30 cellular contexts compared by ENCODE assay signal in the genomic region with DNA sequence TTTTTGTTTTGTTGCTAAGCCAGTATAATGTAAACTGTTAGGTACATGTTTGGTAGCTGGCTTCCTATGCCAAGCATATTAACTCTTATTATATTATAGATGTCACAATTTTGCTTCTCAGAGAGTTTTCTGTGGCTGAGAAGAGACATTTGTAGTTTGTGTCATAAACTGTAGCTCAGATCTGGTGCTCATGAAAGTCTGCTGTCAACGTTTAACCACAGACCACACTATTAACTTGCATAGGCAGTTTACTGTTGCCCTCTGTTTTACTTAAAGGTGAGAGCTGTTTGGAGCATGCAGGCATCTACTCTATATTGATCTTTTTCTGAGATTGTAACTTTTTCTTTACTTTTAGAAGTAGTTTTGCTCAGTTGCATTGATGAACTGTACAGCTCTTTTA.
"Had no signal": no experiment of that assay in that cellular context is flagged by ENCODE, and none has a peak within 500 bp of the region (broad histone marks: within the 10 kb centered on the region; RNA-seq: fewer than 3 reads in every experiment).

No MANE protein-coding gene starts in this region.

- H3K4me3 ChIP-seq: ascending aorta, gastrocnemius medialis, hepatocyte, left ventricle myocardium inferior, lung, mucosa of descending colon, right lobe of liver, stomach, thyroid gland, upper lobe of left lung, vagina had no signal

- H2AFZ ChIP-seq: hepatocyte had no signal

- H3K27me3 ChIP-seq: ascending aorta, gastrocnemius medialis, hepatocyte, right lobe of liver, stomach, thyroid gland, upper lobe of left lung, vagina had no signal

- H3K4me2 ChIP-seq: hepatocyte had no signal

- H3K27ac Mint-ChIP-seq: activated naive CD4-positive, alpha-beta T cell treated with anti-CD3 and anti-CD28 coated beads, Interleukin-2, amount 10 ng/mL, durations not matched to agents 7 days and 5 days; activated naive CD8-positive, alpha-beta T cell treated with anti-CD3 and anti-CD28 coated beads, Interleukin-2, amount 10 ng/mL, durations not matched to agents 7 days and 5 days; activated T-cell treated with anti-CD3 and anti-CD28 coated beads, Interleukin-2, amount 50 U/mL, for 24 hours; brain; effector memory CD8-positive, alpha-beta T cell; natural killer cell treated with Interleukin-12 subunit alpha and Interleukin-12 subunit beta and Interleukin-15 and Interleukin-18, amount 100 ng/mL, for 72 hours; stimulated activated memory B cell treated with anti-CD40 and anti-IgM and Interleukin-4, amounts not matched to agents 10 μg/mL and 1 μg/mL and 100 μg/mL, for 72 hours had no signal

- H3K27me3 Mint-ChIP-seq: activated naive CD4-positive, alpha-beta T cell treated with anti-CD3 and anti-CD28 coated beads, Interleukin-2, amount 10 ng/mL, durations not matched to agents 7 days and 5 days; activated naive CD8-positive, alpha-beta T cell treated with anti-CD3 and anti-CD28 coated beads, Interleukin-2, amount 10 ng/mL, durations not matched to agents 7 days and 5 days; activated T-cell treated with anti-CD3 and anti-CD28 coated beads, Interleukin-2, amount 50 U/mL, for 24 hours; brain; effector memory CD8-positive, alpha-beta T cell; natural killer cell treated with Interleukin-12 subunit alpha and Interleukin-12 subunit beta and Interleukin-15 and Interleukin-18, amount 100 ng/mL, for 72 hours; stimulated activated memory B cell treated with anti-CD40 and anti-IgM and Interleukin-4, amounts not matched to agents 10 μg/mL and 1 μg/mL and 100 μg/mL, for 72 hours had no signal

- H3K36me3 Mint-ChIP-seq: activated naive CD4-positive, alpha-beta T cell treated with anti-CD3 and anti-CD28 coated beads, Interleukin-2, amount 10 ng/mL, durations not matched to agents 7 days and 5 days; activated naive CD8-positive, alpha-beta T cell treated with anti-CD3 and anti-CD28 coated beads, Interleukin-2, amount 10 ng/mL, durations not matched to agents 7 days and 5 days; brain; natural killer cell treated with Interleukin-12 subunit alpha and Interleukin-12 subunit beta and Interleukin-15 and Interleukin-18, amount 100 ng/mL, for 72 hours; stimulated activated memory B cell treated with anti-CD40 and anti-IgM and Interleukin-4, amounts not matched to agents 10 μg/mL and 1 μg/mL and 100 μg/mL, for 72 hours had no signal

- H3K4me1 ChIP-seq: ascending aorta, gastrocnemius medialis, left ventricle myocardium inferior, right lobe of liver, stomach, thyroid gland, upper lobe of left lung had no signal

- H3K4me1 Mint-ChIP-seq: activated naive CD4-positive, alpha-beta T cell treated with anti-CD3 and anti-CD28 coated beads, Interleukin-2, amount 10 ng/mL, durations not matched to agents 7 days and 5 days; activated naive CD8-positive, alpha-beta T cell treated with anti-CD3 and anti-CD28 coated beads, Interleukin-2, amount 10 ng/mL, durations not matched to agents 7 days and 5 days; brain; stimulated activated memory B cell treated with anti-CD40 and anti-IgM and Interleukin-4, amounts not matched to agents 10 μg/mL and 1 μg/mL and 100 μg/mL, for 72 hours had no signal

- DNase-seq: activated CD4-positive, alpha-beta T cell treated with anti-CD3 and anti-CD28 coated beads for 4 hours; activated CD4-positive, alpha-beta T cell treated with anti-CD3 and anti-CD28 coated beads, Interleukin-2, amount 50 U/mL, for 4 hours; activated CD8-positive, alpha-beta memory T cell treated with anti-CD3 and anti-CD28 coated beads, Interleukin-2, amount 50 U/mL, for 4 hours; activated gamma-delta T cell; activated naive CD4-positive, alpha-beta T cell treated with anti-CD3 and anti-CD28 coated beads, Interleukin-2, amount 10 ng/mL, durations not matched to agents 7 days and 5 days; activated naive CD8-positive, alpha-beta T cell treated with anti-CD3 and anti-CD28 coated beads, Interleukin-2, amount 10 ng/mL, durations not matched to agents 7 days and 5 days; activated T-cell treated with anti-CD3 and anti-CD28 coated beads, Interleukin-2, amount 50 U/mL, for 24 hours; cortex of kidney; effector memory CD8-positive, alpha-beta T cell; erythroblast; gastrocnemius medialis; glutamatergic neuron; islet precursor cell; left ventricle myocardium inferior; mucosa of descending colon; posterior cingulate gyrus; right lobe of liver; stimulated activated CD4-positive, alpha-beta T cell treated with anti-CD3 and anti-CD28 coated beads, Interleukin-4, amount 100 ng/mL, for 4 hours; stimulated activated CD8-positive, alpha-beta memory T cell treated with anti-CD3 and anti-CD28 coated beads, Interleukin-4, amount 100 ng/mL, for 48 hours; stomach; thyroid gland; upper lobe of left lung had no signal

- H3K9me3 ChIP-seq: ascending aorta, gastrocnemius medialis, left ventricle myocardium inferior, mucosa of descending colon, right lobe of liver, stomach, thyroid gland, upper lobe of left lung, vagina had no signal

- ATAC-seq: effector memory CD8-positive, alpha-beta T cell; gastrocnemius medialis; mucosa of descending colon; natural killer cell treated with Interleukin-12 subunit alpha and Interleukin-12 subunit beta and Interleukin-15 and Interleukin-18, amount 100 ng/mL, for 72 hours; right lobe of liver; stimulated activated memory B cell treated with anti-CD40 and anti-IgM and Interleukin-4, amounts not matched to agents 10 μg/mL and 1 μg/mL and 100 μg/mL, for 72 hours had no signal

- H3K9me3 Mint-ChIP-seq: activated naive CD4-positive, alpha-beta T cell treated with anti-CD3 and anti-CD28 coated beads, Interleukin-2, amount 10 ng/mL, durations not matched to agents 7 days and 5 days; activated naive CD8-positive, alpha-beta T cell treated with anti-CD3 and anti-CD28 coated beads, Interleukin-2, amount 10 ng/mL, durations not matched to agents 7 days and 5 days; brain; natural killer cell treated with Interleukin-12 subunit alpha and Interleukin-12 subunit beta and Interleukin-15 and Interleukin-18, amount 100 ng/mL, for 72 hours had no signal

- H3K79me2 ChIP-seq: hepatocyte had no signal

- H3K4me3 Mint-ChIP-seq: activated naive CD4-positive, alpha-beta T cell treated with anti-CD3 and anti-CD28 coated beads, Interleukin-2, amount 10 ng/mL, durations not matched to agents 7 days and 5 days; activated naive CD8-positive, alpha-beta T cell treated with anti-CD3 and anti-CD28 coated beads, Interleukin-2, amount 10 ng/mL, durations not matched to agents 7 days and 5 days; activated T-cell treated with anti-CD3 and anti-CD28 coated beads, Interleukin-2, amount 50 U/mL, for 24 hours; brain; effector memory CD8-positive, alpha-beta T cell; natural killer cell treated with Interleukin-12 subunit alpha and Interleukin-12 subunit beta and Interleukin-15 and Interleukin-18, amount 100 ng/mL, for 72 hours; stimulated activated memory B cell treated with anti-CD40 and anti-IgM and Interleukin-4, amounts not matched to agents 10 μg/mL and 1 μg/mL and 100 μg/mL, for 72 hours had no signal

- H3K36me3 ChIP-seq: ascending aorta, gastrocnemius medialis, left ventricle myocardium inferior, right lobe of liver, stomach, thyroid gland, upper lobe of left lung, vagina had no signal

- H3K27ac ChIP-seq: ascending aorta, gastrocnemius medialis, hepatocyte, left ventricle myocardium inferior, right lobe of liver, stomach, thyroid gland, upper lobe of left lung, vagina, VCaP had no signal
